ENCODE assay signal across 13 cellular contexts in genomic region chr10:116183733-116184447, GRCh38.
DNase-seq lines count a peak whose midpoint lies in the region; ATAC-seq and TF ChIP-seq lines count a peak whose summit lies in the region.
"Had no signal": no experiment of that assay in that cellular context is flagged by ENCODE, and none has a peak within 500 bp of the region (broad histone marks: within the 10 kb centered on the region; RNA-seq: fewer than 3 reads in every experiment).

No MANE protein-coding gene starts in this region.

- peak; percentile 38 to 41 for DNase-seq in Caco-2
- DNase-seq in HFF-Myc (ENCODE audit: extremely low read depth, low read depth), result peak; percentile 24
- DNase-seq in astrocyte of the spinal cord (ENCODE audit: low read depth, low spot score), result peak; percentile 28
- DNase-seq in kidney epithelial cell (ENCODE audit: low read depth), result peak; percentile 38
- no peak for DNase-seq in NCI-H187 treated with DMSO at 0.1 percent for 48 hours (lab: John Stamatoyannopoulos, UW)
- no peak for DNase-seq in NOMO-1 treated with dmso at 0.1 percent for 144 hours (lab: John Stamatoyannopoulos, UW; ENCODE audit: unreplicated experiment)
- DNase-seq: CD8-positive, alpha-beta memory T cell; effector memory CD8-positive, alpha-beta T cell; NCI-H2227 treated with DMSO at 0.1 percent for 48 hours had no signal

- H3K4me3 ChIP-seq in Caco-2 (ENCODE audit: low read depth, low read length) (no peak overlapping the region), HFF-Myc (replicated peaks; ENCODE audit: low read depth, low read length) (no peak overlapping the region), astrocyte of the spinal cord (ENCODE audit: low read depth, low read length) (no peak overlapping the region), kidney epithelial cell (ENCODE audit: low read depth, low read length) (no peak overlapping the region)

- CTCF ChIA-PET in Caco-2 (lab: Charles Lee), result no interaction called here

- no peak overlapping the region for H3K27ac Mint-ChIP-seq in Caco-2 (ENCODE audit: unreplicated experiment)
- H3K27ac Mint-ChIP-seq: activated naive CD8-positive, alpha-beta T cell; CD8-positive, alpha-beta memory T cell; effector memory CD8-positive, alpha-beta T cell; stimulated activated naive CD8-positive, alpha-beta T cell treated with anti-CD3 and anti-CD28 coated beads, Interleukin-15, Interleukin-2, amounts not matched to agents 100 ng/mL and 50 ng/mL, for 24 hours had no signal

- no peaks in the 10 kb centered on the region for H3K4me1 ChIP-seq in Caco-2

- no peak for TF ChIP-seq POLR2A in GM18505 (IDR thresholded peaks at IDR 0.05; ENCODE audit: borderline replicate concordance, extremely low read depth, insufficient read depth, insufficient read length)

- TF ChIP-seq CTCF in Caco-2 (IDR thresholded peaks at IDR 0.05; ENCODE audit: insufficient read depth in 1 of 2, low read depth in 1 of 2, low read length in 1 of 2, severe bottlenecking in 1 of 2, unreplicated experiment in 1 of 2) (no peak), HFF-Myc (IDR thresholded peaks at IDR 0.05; ENCODE audit: low read depth, low read length, missing control alignments) (no peak), astrocyte of the spinal cord (IDR thresholded peaks at IDR 0.05; ENCODE audit: low read depth, low read length) (no peak), kidney epithelial cell (IDR thresholded peaks at IDR 0.05; ENCODE audit: insufficient read depth, low read length, poor library complexity, severe bottlenecking) (no peak)

- no peak overlapping the region for H3K4me3 Mint-ChIP-seq in Caco-2 (ENCODE audit: unreplicated experiment)
- H3K4me3 Mint-ChIP-seq: activated naive CD8-positive, alpha-beta T cell; CD8-positive, alpha-beta memory T cell; effector memory CD8-positive, alpha-beta T cell; stimulated activated naive CD8-positive, alpha-beta T cell treated with anti-CD3 and anti-CD28 coated beads, Interleukin-15, Interleukin-2, amounts not matched to agents 100 ng/mL and 50 ng/mL, for 24 hours had no signal

- H3K27me3 Mint-ChIP-seq in Caco-2 (ENCODE audit: insufficient read depth, unreplicated experiment), result peaks cover 8% of the 10 kb centered on the region
- H3K27me3 Mint-ChIP-seq: activated naive CD8-positive, alpha-beta T cell; CD8-positive, alpha-beta memory T cell; effector memory CD8-positive, alpha-beta T cell had no signal

- no peaks in the 10 kb centered on the region for H3K36me3 Mint-ChIP-seq in Caco-2 (ENCODE audit: insufficient read depth, unreplicated experiment)
- H3K36me3 Mint-ChIP-seq: activated naive CD8-positive, alpha-beta T cell; CD8-positive, alpha-beta memory T cell had no signal

- no peaks in the 10 kb centered on the region for H3K9me3 ChIP-seq in Caco-2

- H3K4me1 Mint-ChIP-seq in Caco-2 (ENCODE audit: low read depth, unreplicated experiment), result no peaks in the 10 kb centered on the region
- H3K4me1 Mint-ChIP-seq: CD8-positive, alpha-beta memory T cell had no signal

- no peaks in the 10 kb centered on the region for H3K36me3 ChIP-seq in Caco-2 (ENCODE audit: control insufficient read depth, insufficient read depth, low read length)
- H3K36me3 ChIP-seq in kidney epithelial cell (ENCODE audit: control insufficient read depth, insufficient read depth, low read length), result no peaks in the 10 kb centered on the region

- no peaks in the 10 kb centered on the region for H3K9me3 Mint-ChIP-seq in Caco-2 (ENCODE audit: unreplicated experiment)
- H3K9me3 Mint-ChIP-seq: stimulated activated naive CD8-positive, alpha-beta T cell treated with anti-CD3 and anti-CD28 coated beads, Interleukin-15, Interleukin-2, amounts not matched to agents 100 ng/mL and 50 ng/mL, for 24 hours had no signal

- POLR2A ChIA-PET in Caco-2 (lab: Charles Lee), result no interaction called here

- H3K27me3 ChIP-seq in Caco-2 (replicated peaks; ENCODE audit: control insufficient read depth, insufficient read depth, low read length) (no peaks in the 10 kb centered on the region), kidney epithelial cell (ENCODE audit: control insufficient read depth, insufficient read depth, low read length) (no peaks in the 10 kb centered on the region)

- intact Hi-C loops in Caco-2 (cut with micrococcal nuclease; ENCODE audit: unreplicated experiment), result no loop called here

- no TSS peak for BruUV-seq in Caco-2 (replicated peaks; lab: Mats Ljungman, UMichigan)

- ATAC-seq in GM21737 (IDR thresholded peaks at IDR 0.05; ENCODE audit: unreplicated experiment), result no peak
- ATAC-seq in GM18505 (IDR thresholded peaks at IDR 0.05; ENCODE audit: unreplicated experiment), result no peak
- ATAC-seq: effector memory CD8-positive, alpha-beta T cell had no signal

- in situ Hi-C loops in astrocyte of the spinal cord (cut with HindIII; ENCODE audit: low sequenced_read_pairs), result no loop called here

Comparison
In these comparisons a context has a peak if more than half of its experiments do, and no peak if none do; other contexts are left out.
1. DNase-seq: peak in Caco-2 (2 of 2), HFF-Myc (single experiment), astrocyte of the spinal cord (single experiment) and kidney epithelial cell (single experiment); none in NCI-H187 treated with DMSO at 0.1 percent for 48 hours (single experiment) and NOMO-1 treated with dmso at 0.1 percent for 144 hours (single experiment).